25 cellular contexts compared by ENCODE assay signal in the genomic region with DNA sequence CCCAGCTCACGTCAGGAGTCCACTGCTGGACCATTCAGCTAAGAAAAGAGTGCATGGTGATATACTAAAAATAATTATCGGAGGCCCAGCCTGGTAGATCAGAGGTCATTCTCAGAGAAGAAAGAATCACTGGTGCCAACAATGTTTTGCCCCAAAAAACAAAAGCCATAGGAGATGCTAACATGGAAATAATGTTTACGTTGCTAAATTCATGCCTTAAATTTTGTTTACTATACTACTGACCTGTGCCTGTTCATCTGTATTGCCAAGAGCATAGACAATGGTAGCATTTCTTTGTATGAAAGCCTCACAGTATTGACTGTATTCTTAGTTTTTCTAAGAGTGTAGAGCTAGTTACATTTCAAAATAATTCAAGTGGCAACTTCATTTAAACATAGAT.
"Had no signal": no experiment of that assay in that cellular context is flagged by ENCODE, and none has a peak within 500 bp of the region (broad histone marks: within the 10 kb centered on the region; RNA-seq: fewer than 3 reads in every experiment).

No MANE protein-coding gene starts in this region.

- H3K4me3 Mint-ChIP-seq: T-helper 1 cell treated with Interleukin-12 subunit alpha and Interleukin-12 subunit beta and Interleukin-4 antibody, amounts not matched to agents 30 μg/mL and 1 μg/mL, for 36 hours had no signal

- H3K27ac ChIP-seq: HL-60, KMS-11, SJSA1, SK-N-MC had no signal

- H3K4me3 ChIP-seq: SJSA1, SK-N-MC had no signal

- H3K4me1 ChIP-seq: SJSA1 had no signal

- H3K27ac Mint-ChIP-seq: T-helper 1 cell treated with Interleukin-12 subunit alpha and Interleukin-12 subunit beta and Interleukin-4 antibody, amounts not matched to agents 30 μg/mL and 1 μg/mL, for 36 hours had no signal

- H3K4me2 ChIP-seq: KMS-11 had no signal

- H3K9me3 ChIP-seq: SJSA1 had no signal

- H3K27me3 ChIP-seq: SJSA1 had no signal

- H3K9me3 Mint-ChIP-seq: T-helper 1 cell treated with Interleukin-12 subunit alpha and Interleukin-12 subunit beta and Interleukin-4 antibody, amounts not matched to agents 30 μg/mL and 1 μg/mL, for 36 hours had no signal

- H3K9ac ChIP-seq: KMS-11 had no signal

- DNase-seq: Kasumi-1; NCI-H1092; NCI-H1105 treated with DMSO at 0.1 percent for 48 hours; NCI-H1417 treated with DMSO at 0.1 percent for 48 hours; NCI-H1694; NCI-H187 treated with DMSO at 0.1 percent for 48 hours; NCI-H2029 treated with DMSO at 0.1 percent for 48 hours; NCI-H2171; NCI-H226; NCI-H446; NCI-H510A; NCI-H524 treated with DMSO at 0.1 percent for 48 hours; NCI-H69; NK-92 treated with Interleukin-12 subunit alpha and Interleukin-12 subunit beta, amount 100 ng/mL, for 24 hours; OCI-M1; Right ventricle myocardium superior; RPMI8226; SIG-M5 had no signal

- FAIRE-seq: HTR-8/SVneo, RCC 7860 had no signal

- H3K36me3 ChIP-seq: SJSA1 had no signal
